Comparison of ENCODE assay signal across 12 cellular contexts in the genomic region with DNA sequence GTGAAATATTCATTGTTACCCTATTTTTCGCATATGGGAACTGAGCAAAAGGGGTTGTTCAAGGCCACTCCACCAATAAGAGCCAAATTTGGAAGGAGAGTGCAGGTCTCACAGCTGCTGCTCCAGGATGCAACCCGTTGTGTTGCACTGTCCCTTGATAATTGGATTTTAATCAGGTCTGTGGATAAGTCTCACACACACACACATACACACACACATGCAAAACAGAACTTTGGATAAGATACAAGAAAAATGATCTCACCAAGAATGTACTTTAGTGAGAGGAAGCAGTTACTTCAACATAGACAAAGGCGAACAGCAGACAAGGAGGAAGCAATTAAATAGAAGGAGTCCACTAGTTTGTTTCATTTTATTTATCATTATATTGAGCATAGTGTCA.
DNase-seq lines count a peak whose midpoint lies in the region; ATAC-seq and TF ChIP-seq lines count a peak whose summit lies in the region.
"Had no signal": no experiment of that assay in that cellular context is flagged by ENCODE, and none has a peak within 500 bp of the region (broad histone marks: within the 10 kb centered on the region; RNA-seq: fewer than 3 reads in every experiment).

No MANE protein-coding gene starts in this region.

- H3K9ac ChIP-seq in endodermal cell (ENCODE audit: extremely low read depth, low read length, poor library complexity, severe bottlenecking): no peak overlapping the region
- H3K9ac ChIP-seq: BLaER1 had no signal

- H3K27me3 ChIP-seq in endodermal cell (ENCODE audit: control insufficient read depth, insufficient read depth, low read length, poor library complexity, severe bottlenecking): no peaks in the 10 kb centered on the region
- H3K27me3 ChIP-seq: BLaER1 had no signal

- no peaks in the 10 kb centered on the region for H3K36me3 ChIP-seq in endodermal cell (ENCODE audit: control insufficient read depth, insufficient read depth, low read length)
- H3K36me3 ChIP-seq: BLaER1 had no signal

- TF ChIP-seq CTCF in endodermal cell (conservative IDR thresholded peaks at IDR 0.05): no peak

- H3K9me3 ChIP-seq in endodermal cell (ENCODE audit: control insufficient read depth, low read length): no peaks in the 10 kb centered on the region
- H3K9me3 ChIP-seq: BLaER1 had no signal

- DNase-seq in endodermal cell (no peak), left lobe of liver (ENCODE audit: low spot score) (no peak), GDM1 (lab: John Stamatoyannopoulos, UW) (no peak), iPS-NIHi11 (ENCODE audit: low spot score) (no peak)
- no peak for DNase-seq in effector CD4-positive, alpha-beta T cell
- DNase-seq: activated CD4-positive, alpha-beta T cell treated with anti-CD3 and anti-CD28 coated beads, Interleukin-2, amount 50 U/mL, for 1 hour; activated gamma-delta T cell; NCI-H2107 had no signal

- no peaks in the 10 kb centered on the region for H3K27me3 Mint-ChIP-seq in endodermal cell (ENCODE audit: insufficient read depth)

- no peaks in the 10 kb centered on the region for H3K9me3 Mint-ChIP-seq in endodermal cell

- peak; percentile 40 for ATAC-seq in GM18868 (IDR thresholded peaks at IDR 0.05; ENCODE audit: unreplicated experiment)
- ATAC-seq in GM21515 (IDR thresholded peaks at IDR 0.05; ENCODE audit: unreplicated experiment): peak; percentile 30
- peak; percentile 44 for ATAC-seq in HG03025 (IDR thresholded peaks at IDR 0.05; ENCODE audit: low FRiP score, unreplicated experiment)
- ATAC-seq in left lobe of liver: no peak

- H3K4me1 ChIP-seq in endodermal cell (ENCODE audit: control insufficient read depth, insufficient read depth, low read length): no peaks in the 10 kb centered on the region
- H3K4me1 ChIP-seq: BLaER1 had no signal

- no peaks in the 10 kb centered on the region for H3K36me3 Mint-ChIP-seq in endodermal cell (ENCODE audit: low read depth)

- no peak overlapping the region for H3K4me3 Mint-ChIP-seq in endodermal cell

- H3K27ac Mint-ChIP-seq in endodermal cell: no peak overlapping the region

- 55% methylated on average over 3 of the region's 3 CpGs; no CpG with 5 or more reads in 1 of the 2 experiments for WGBS in endodermal cell (ENCODE audit: insufficient coverage in 1 of 2, insufficient read length in 1 of 2), 2 experiments

- peaks cover 6% of the 10 kb centered on the region for H3K4me1 Mint-ChIP-seq in endodermal cell

- peak overlapping the region; percentile 22 for H3K27ac ChIP-seq in endodermal cell (ENCODE audit: low read depth, low read length)
- H3K27ac ChIP-seq: BLaER1 had no signal

- H3K4me3 ChIP-seq in endodermal cell (ENCODE audit: low read length): no peak overlapping the region
- H3K4me3 ChIP-seq: BLaER1 had no signal
